ENCODE assay signal across 33 cellular contexts in genomic region chr1:245148069-245148468, GRCh38.
"Had no signal": no experiment of that assay in that cellular context is flagged by ENCODE, and none has a peak within 500 bp of the region (broad histone marks: within the 10 kb centered on the region; RNA-seq: fewer than 3 reads in every experiment).

No MANE protein-coding gene starts in this region.

- H3K9ac ChIP-seq: KMS-11 had no signal

- H3K9me3 ChIP-seq: MG63 had no signal

- H3K36me3 ChIP-seq: MG63 had no signal

- H3K27ac ChIP-seq: KMS-11 had no signal

- H3K4me2 ChIP-seq: KMS-11 had no signal

- H3K4me3 ChIP-seq: MG63 had no signal

- DNase-seq: Karpas-422, Kasumi-1, MG63, MM.1S, MV-4-11, NCI-H1092, NCI-H1092 treated with DMSO at 0.1 percent for 48 hours, NCI-H1105, NCI-H1105 treated with DMSO at 0.1 percent for 48 hours, NCI-H1417, NCI-H1417 treated with DMSO at 0.1 percent for 48 hours, NCI-H1436, NCI-H1436 treated with DMSO at 0.1 percent for 48 hours, NCI-H146, NCI-H1694, NCI-H1694 treated with DMSO at 0.1 percent for 48 hours, NCI-H187, NCI-H187 treated with DMSO at 0.1 percent for 48 hours, NCI-H1930, NCI-H2029, NCI-H2029 treated with DMSO at 0.1 percent for 48 hours, NCI-H2081, NCI-H2081 treated with DMSO at 0.1 percent for 48 hours, NCI-H2107, NCI-H2171, NCI-H2171 treated with DMSO at 0.1 percent for 48 hours, NCI-H2227 treated with DMSO at 0.1 percent for 48 hours, NCI-H226, NCI-H345, NCI-H446, NCI-H446 treated with DMSO at 0.1 percent for 48 hours, NCI-H510A treated with DMSO at 0.1 percent for 48 hours had no signal
